Comparison of ENCODE assay signal across 21 cellular contexts in the genomic region with DNA sequence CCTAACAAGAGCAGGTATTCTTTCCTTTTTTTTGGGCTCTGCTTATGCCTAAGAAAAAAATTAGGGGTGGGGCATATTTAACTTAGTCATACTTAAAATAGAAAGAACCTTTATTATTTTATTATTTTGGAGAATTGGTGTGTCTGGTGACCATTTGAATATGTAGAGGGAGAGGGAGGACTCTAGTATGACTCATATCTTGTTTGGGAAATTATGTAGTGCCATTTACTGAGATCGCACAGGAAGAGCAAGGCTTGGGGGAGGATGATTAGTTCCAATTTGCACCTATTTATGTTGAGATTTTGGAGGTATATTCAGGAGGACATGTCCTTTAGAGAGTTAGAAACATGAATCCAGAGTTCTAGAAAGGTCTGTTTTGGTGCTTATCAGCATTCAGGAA. TPM values are rescaled to one million over a fixed set of nuclear protein-coding genes. Genes with fewer than 3 reads are reported as not detected.
A peak's percentile ranks its signal among the peaks of the same experiment; 100 is the strongest.
DNase-seq lines count a peak whose midpoint lies in the region; ATAC-seq, FAIRE-seq and TF ChIP-seq lines count a peak whose summit lies in the region.
"Had no signal": no experiment of that assay in that cellular context is flagged by ENCODE, and none has a peak within 500 bp of the region (broad histone marks: within the 10 kb centered on the region; RNA-seq: fewer than 3 reads in every experiment).

No MANE protein-coding gene starts in this region.

- TF ChIP-seq CTCF in activated CD8-positive, alpha-beta T cell treated with anti-CD3 and anti-CD28 coated beads for 36 hours (IDR thresholded peaks at IDR 0.05): no peak
- TF ChIP-seq CTCF in endothelial cell of umbilical vein (IDR thresholded peaks at IDR 0.05; ENCODE audit: extremely low read depth in 1 of 2, insufficient read depth in 1 of 2, low read depth in 1 of 2, low read length in 2 of 2) (no peak), smooth muscle cell (IDR thresholded peaks at IDR 0.05; ENCODE audit: borderline replicate concordance, insufficient read depth, poor library complexity, severe bottlenecking) (no peak)

- peaks cover 12% of the 10 kb centered on the region for H3K4me1 ChIP-seq in endothelial cell of umbilical vein (ENCODE audit: control insufficient read depth, extremely low read depth, insufficient read depth, low read length)
- H3K4me1 ChIP-seq in smooth muscle cell (ENCODE audit: low read depth): no peaks in the 10 kb centered on the region
- H3K4me1 ChIP-seq: Caco-2 had no signal

- no peaks in the 10 kb centered on the region for H3K9me3 Mint-ChIP-seq in activated T-cell treated with anti-CD3 and anti-CD28 coated beads, Interleukin-2, amount 50 U/mL, for 72 hours
- H3K9me3 Mint-ChIP-seq in activated CD8-positive, alpha-beta T cell treated with anti-CD3 and anti-CD28 coated beads for 36 hours: no peaks in the 10 kb centered on the region
- H3K9me3 Mint-ChIP-seq: immature natural killer cell; naive thymus-derived CD8-positive, alpha-beta T cell had no signal

- H3K9me3 ChIP-seq in endothelial cell of umbilical vein (replicated peaks; ENCODE audit: control insufficient read depth, insufficient read depth, low read length): no peaks in the 10 kb centered on the region
- H3K9me3 ChIP-seq in smooth muscle cell (replicated peaks; ENCODE audit: low read depth): no peaks in the 10 kb centered on the region
- H3K9me3 ChIP-seq: Caco-2 had no signal

- CTCF ChIA-PET in activated CD8-positive, alpha-beta T cell treated with anti-CD3 and anti-CD28 coated beads for 36 hours (lab: Charles Lee): interaction anchor here (1.2 to 1.3 kb wide), 2 partner anchors 10 to 15 kb away, joined by 4 to 5 read pairs; a partner anchor contains a TSS
- CTCF ChIA-PET in endothelial cell of umbilical vein (lab: Charles Lee): no interaction called here

- ATAC-seq in activated T-cell treated with anti-CD3 and anti-CD28 coated beads, Interleukin-2, amount 50 U/mL, for 72 hours (replicated peaks in 1 of 2): no peak
- ATAC-seq in activated CD8-positive, alpha-beta T cell treated with anti-CD3 and anti-CD28 coated beads for 36 hours: no peak
- no peak for ATAC-seq in HG02938 (IDR thresholded peaks at IDR 0.05; ENCODE audit: unreplicated experiment)
- ATAC-seq: naive thymus-derived CD8-positive, alpha-beta T cell had no signal

- H3K4me3 Mint-ChIP-seq in activated T-cell treated with anti-CD3 and anti-CD28 coated beads, Interleukin-2, amount 50 U/mL, for 72 hours: peak overlapping the region in 1 of 2 donors; percentile 0
- no peak overlapping the region for H3K4me3 Mint-ChIP-seq in activated CD8-positive, alpha-beta T cell treated with anti-CD3 and anti-CD28 coated beads for 36 hours
- H3K4me3 Mint-ChIP-seq: immature natural killer cell; naive thymus-derived CD8-positive, alpha-beta T cell had no signal

- no TSS peak for BruUV-seq in endothelial cell of umbilical vein (replicated peaks; lab: Mats Ljungman, UMichigan)

- H3K79me2 ChIP-seq in endothelial cell of umbilical vein (ENCODE audit: control insufficient read depth, insufficient read depth, low read length): peaks cover 13% of the 10 kb centered on the region
- H3K79me2 ChIP-seq in smooth muscle cell (ENCODE audit: low read depth): peaks cover 35% of the 10 kb centered on the region

- peak overlapping the region; percentile 94 for H3K27ac Mint-ChIP-seq in activated T-cell treated with anti-CD3 and anti-CD28 coated beads, Interleukin-2, amount 50 U/mL, for 72 hours
- peak overlapping the region; percentile 81 for H3K27ac Mint-ChIP-seq in activated CD8-positive, alpha-beta T cell treated with anti-CD3 and anti-CD28 coated beads for 36 hours

- dilution Hi-C loops in endothelial cell of umbilical vein (cut with MboI; ENCODE audit: extremely low pct_ligation_motif_present, low sequenced_read_pairs): no loop called here

- H3K27me3 ChIP-seq in endothelial cell of umbilical vein (ENCODE audit: control insufficient read depth in 2 of 2, insufficient read depth in 2 of 2, low read length in 2 of 2) (no peaks in the 10 kb centered on the region), smooth muscle cell (ENCODE audit: low read depth) (no peaks in the 10 kb centered on the region)

- H3K4me2 ChIP-seq in endothelial cell of umbilical vein (ENCODE audit: insufficient read depth, low read length) (no peak overlapping the region), smooth muscle cell (no peak overlapping the region)
- H3K4me2 ChIP-seq: PC-9 had no signal

- H2AFZ ChIP-seq in endothelial cell of umbilical vein (ENCODE audit: low read depth, low read length) (no peak overlapping the region), smooth muscle cell (ENCODE audit: low read depth) (no peak overlapping the region)
- H2AFZ ChIP-seq: PC-9 had no signal

- intact Hi-C loops in activated CD8-positive, alpha-beta T cell treated with anti-CD3 and anti-CD28 coated beads for 36 hours (cut with micrococcal nuclease): no loop called here
- intact Hi-C loops in endothelial cell of umbilical vein (cut with micrococcal nuclease): no loop called here

- no peaks in the 10 kb centered on the region for H3K9me1 ChIP-seq in endothelial cell of umbilical vein (replicated peaks; ENCODE audit: control insufficient read depth, extremely low read depth, insufficient read depth, low read length)

- no peak for TF ChIP-seq POLR2A in endothelial cell of umbilical vein (IDR thresholded peaks at IDR 0.05; ENCODE audit: low read depth, low read length)

- H3K36me3 ChIP-seq in endothelial cell of umbilical vein (ENCODE audit: control insufficient read depth in 2 of 2, extremely low read depth in 1 of 2, insufficient read depth in 2 of 2, low read length in 2 of 2) (peaks cover 9 to 24% of the 10 kb centered on the region in 2 experiments), smooth muscle cell (ENCODE audit: low read depth) (peaks cover 31% of the 10 kb centered on the region)

- WGBS in smooth muscle cell (ENCODE audit: low lambda C conversion rate): 64% methylated on average over 1 of the region's 1 CpG

- peaks cover 20 to 31% of the 10 kb centered on the region in 2 donors for H3K36me3 Mint-ChIP-seq in activated T-cell treated with anti-CD3 and anti-CD28 coated beads, Interleukin-2, amount 50 U/mL, for 72 hours (ENCODE audit: insufficient read depth in 2 of 2)
- H3K36me3 Mint-ChIP-seq in activated CD8-positive, alpha-beta T cell treated with anti-CD3 and anti-CD28 coated beads for 36 hours (ENCODE audit: low read depth): peaks cover 44% of the 10 kb centered on the region

- no peak for FAIRE-seq in endothelial cell of umbilical vein (lab: Jason Lieb, UNC)
- FAIRE-seq: G401.6, GM12891 had no signal

- H3K27me3 Mint-ChIP-seq in activated T-cell treated with anti-CD3 and anti-CD28 coated beads, Interleukin-2, amount 50 U/mL, for 72 hours (ENCODE audit: low read depth): no peaks in the 10 kb centered on the region
- H3K27me3 Mint-ChIP-seq in activated CD8-positive, alpha-beta T cell treated with anti-CD3 and anti-CD28 coated beads for 36 hours: no peaks in the 10 kb centered on the region
- H3K27me3 Mint-ChIP-seq: naive thymus-derived CD8-positive, alpha-beta T cell had no signal

- H4K20me1 ChIP-seq in endothelial cell of umbilical vein (replicated peaks; ENCODE audit: control insufficient read depth, extremely low read depth, insufficient read depth, low read length): no peaks in the 10 kb centered on the region
- H4K20me1 ChIP-seq in smooth muscle cell (ENCODE audit: low read depth): peaks cover 52% of the 10 kb centered on the region

- H3F3A ChIP-seq in smooth muscle cell (ENCODE audit: low read depth): no peaks in the 10 kb centered on the region

- H3K4me1 Mint-ChIP-seq in activated T-cell treated with anti-CD3 and anti-CD28 coated beads, Interleukin-2, amount 50 U/mL, for 72 hours (ENCODE audit: low read depth): peaks cover 9% of the 10 kb centered on the region
- H3K4me1 Mint-ChIP-seq in activated CD8-positive, alpha-beta T cell treated with anti-CD3 and anti-CD28 coated beads for 36 hours (ENCODE audit: low read depth): peaks cover 17% of the 10 kb centered on the region

- H3K9ac ChIP-seq in endothelial cell of umbilical vein (replicated peaks; ENCODE audit: extremely low read depth, insufficient read depth, low read length): no peak overlapping the region
- H3K9ac ChIP-seq in smooth muscle cell (ENCODE audit: low read depth): no peak overlapping the region

- no peak overlapping the region for H3K4me3 ChIP-seq in endothelial cell of umbilical vein (replicated peaks in 1 of 3; ENCODE audit: insufficient read depth in 1 of 3, low read depth in 1 of 3, low read length in 3 of 3)
- no peak overlapping the region for H3K4me3 ChIP-seq in smooth muscle cell
- H3K4me3 ChIP-seq: lung, PC-9, SK-N-MC had no signal

- POLR2A ChIA-PET in activated CD8-positive, alpha-beta T cell treated with anti-CD3 and anti-CD28 coated beads for 36 hours (lab: Charles Lee): interaction anchor here (1.0 to 1.4 kb wide), 3 partner anchors 8 to 26 kb away, joined by 3 to 7 read pairs (median 3); a partner anchor contains a TSS
- POLR2A ChIA-PET in endothelial cell of umbilical vein (lab: Charles Lee): no interaction called here

- DNase-seq in activated T-cell treated with anti-CD3 and anti-CD28 coated beads, Interleukin-2, amount 50 U/mL, for 72 hours: no peak
- no peak for DNase-seq in activated T-cell treated with anti-CD3 and anti-CD28 coated beads for 4 hours
- no peak for DNase-seq in activated CD8-positive, alpha-beta T cell treated with anti-CD3 and anti-CD28 coated beads for 36 hours
- peak; percentile 39 for DNase-seq in endothelial cell of umbilical vein (ENCODE audit: low read depth, low spot score)
- no peak for DNase-seq in smooth muscle cell (lab: John Stamatoyannopoulos, UW; ENCODE audit: unreplicated experiment)
- no peak for DNase-seq in NCI-H345 (lab: John Stamatoyannopoulos, UW)
- no peak for DNase-seq in substantia nigra (lab: John Stamatoyannopoulos, UW)
- DNase-seq: Caco-2; glutamatergic neuron; immature natural killer cell; KBM-7; naive thymus-derived CD8-positive, alpha-beta T cell; NCI-H1092 treated with DMSO at 0.1 percent for 48 hours; NCI-H748 treated with DMSO at 0.1 percent for 48 hours; PC-9 had no signal

- H3K27ac ChIP-seq in endothelial cell of umbilical vein (ENCODE audit: insufficient read depth, low read depth, low read length) (peak overlapping the region; percentile 62), smooth muscle cell (ENCODE audit: low read depth) (peak overlapping the region; percentile 3), substantia nigra (ENCODE audit: low read depth, low read length, poor library complexity, severe bottlenecking) (no peak overlapping the region)
- H3K27ac ChIP-seq: HL-60, PC-9, SK-N-MC had no signal

RNA-seq across cellular contexts. Expression of a gene that starts 9.9 kb away (rescaled TPM):
- 10 to 100 TPM; 81.9 to 90.6 TPM for total RNA-seq in activated T-cell treated with anti-CD3 and anti-CD28 coated beads, Interleukin-2, amount 50 U/mL, for 72 hours
- 10 to 100 TPM; 54.9 to 56.1 TPM for total RNA-seq in activated CD8-positive, alpha-beta T cell treated with anti-CD3 and anti-CD28 coated beads for 36 hours
- total RNA-seq in endothelial cell of umbilical vein: 39.2 and 45.0 TPM in 2 replicates
- polyA plus RNA-seq in endothelial cell of umbilical vein: 18.8 and 21.8 TPM in 2 replicates
- 27.1 and 27.9 TPM in 2 replicates for polyA plus RNA-seq in endothelial cell of umbilical vein (2011; cell fraction: cytosol; rRNA removed)
- 46.2 and 46.3 TPM in 2 replicates for polyA plus RNA-seq in endothelial cell of umbilical vein (2011; cell fraction: nucleus; rRNA removed)
- polyA plus RNA-seq in endothelial cell of umbilical vein (2012): 21.4 and 26.7 TPM in 2 replicates
- polyA minus RNA-seq in endothelial cell of umbilical vein: 35.4 and 48.5 TPM in 2 replicates
- 21.3 TPM for polyA minus RNA-seq in endothelial cell of umbilical vein (2011; cell fraction: cytosol; rRNA and poly(A)+ RNA removed)
- polyA minus RNA-seq in endothelial cell of umbilical vein (2011; cell fraction: nucleus; rRNA and poly(A)+ RNA removed): 44.3 and 62.1 TPM in 2 replicates
- 67.3 and 67.4 TPM in 2 replicates for total RNA-seq in smooth muscle cell
- 45.1 and 46.9 TPM in 2 replicates for polyA plus RNA-seq in smooth muscle cell

RNA-seq across cellular contexts. Expression of a gene that starts 44.9 kb away (rescaled TPM):
- total RNA-seq in activated T-cell treated with anti-CD3 and anti-CD28 coated beads, Interleukin-2, amount 50 U/mL, for 72 hours: 1 to 10 TPM; 4.3 to 6.4 TPM
- 10 to 100 TPM; 10.6 to 11.0 TPM for total RNA-seq in activated CD8-positive, alpha-beta T cell treated with anti-CD3 and anti-CD28 coated beads for 36 hours
- total RNA-seq in endothelial cell of umbilical vein (3.6 and 5.6 TPM in 2 replicates), smooth muscle cell (3.7 and 4.7 TPM in 2 replicates)
- polyA plus RNA-seq in endothelial cell of umbilical vein (0.75 and 1.1 TPM in 2 replicates), smooth muscle cell (2.9 and 4.0 TPM in 2 replicates)
- 1.1 and 1.2 TPM in 2 replicates for polyA plus RNA-seq in endothelial cell of umbilical vein (2011; cell fraction: cytosol; rRNA removed)
- 3.9 and 5.7 TPM in 2 replicates for polyA plus RNA-seq in endothelial cell of umbilical vein (2011; cell fraction: nucleus; rRNA removed)
- polyA plus RNA-seq in endothelial cell of umbilical vein (2012): 2.7 and 3.3 TPM in 2 replicates
- polyA minus RNA-seq in endothelial cell of umbilical vein: 1.6 and 2.0 TPM in 2 replicates
- polyA minus RNA-seq in endothelial cell of umbilical vein (2011; cell fraction: cytosol; rRNA and poly(A)+ RNA removed): 0.82 TPM
- 2.3 and 5.6 TPM in 2 replicates for polyA minus RNA-seq in endothelial cell of umbilical vein (2011; cell fraction: nucleus; rRNA and poly(A)+ RNA removed)

RNA-seq across cellular contexts. Expression of a gene that starts 53.4 kb away (rescaled TPM):
- 1 to 10 TPM; 2.7 to 3.1 TPM for total RNA-seq in activated T-cell treated with anti-CD3 and anti-CD28 coated beads, Interleukin-2, amount 50 U/mL, for 72 hours
- 1 to 10 TPM; 1.0 to 1.3 TPM for total RNA-seq in activated CD8-positive, alpha-beta T cell treated with anti-CD3 and anti-CD28 coated beads for 36 hours
- 3.1 and 3.3 TPM in 2 replicates for total RNA-seq in endothelial cell of umbilical vein
- polyA plus RNA-seq in endothelial cell of umbilical vein: 1.4 and 1.6 TPM in 2 replicates
- 1.9 and 2.2 TPM in 2 replicates for polyA plus RNA-seq in endothelial cell of umbilical vein (2011; cell fraction: cytosol; rRNA removed)
- polyA plus RNA-seq in endothelial cell of umbilical vein (2011; cell fraction: nucleus; rRNA removed): 1.1 and 1.5 TPM in 2 replicates
- polyA plus RNA-seq in endothelial cell of umbilical vein (2012): 2.7 and 3.3 TPM in 2 replicates
- 2.1 and 2.5 TPM in 2 replicates for polyA minus RNA-seq in endothelial cell of umbilical vein
- polyA minus RNA-seq in endothelial cell of umbilical vein (2011; cell fraction: cytosol; rRNA and poly(A)+ RNA removed): 1.0 TPM
- polyA minus RNA-seq in endothelial cell of umbilical vein (2011; cell fraction: nucleus; rRNA and poly(A)+ RNA removed): 1.6 and 1.7 TPM in 2 replicates
- total RNA-seq in smooth muscle cell: 2.7 and 4.7 TPM in 2 replicates
- 3.9 and 6.3 TPM in 2 replicates for polyA plus RNA-seq in smooth muscle cell

RNA-seq across cellular contexts. Expression of a gene that starts 53.6 kb away (rescaled TPM):
- total RNA-seq in activated T-cell treated with anti-CD3 and anti-CD28 coated beads, Interleukin-2, amount 50 U/mL, for 72 hours: 10 to 100 TPM; 20.4 to 21.9 TPM
- 10 to 100 TPM; 20.2 to 23.2 TPM for total RNA-seq in activated CD8-positive, alpha-beta T cell treated with anti-CD3 and anti-CD28 coated beads for 36 hours
- 20.3 and 20.7 TPM in 2 replicates for total RNA-seq in endothelial cell of umbilical vein
- 34.7 and 35.3 TPM in 2 replicates for polyA plus RNA-seq in endothelial cell of umbilical vein
- 24.5 and 25.1 TPM in 2 replicates for polyA plus RNA-seq in endothelial cell of umbilical vein (2011; cell fraction: cytosol; rRNA removed)
- polyA plus RNA-seq in endothelial cell of umbilical vein (2011; cell fraction: nucleus; rRNA removed): 65.2 and 74.4 TPM in 2 replicates
- polyA plus RNA-seq in endothelial cell of umbilical vein (2012): 15.1 and 15.3 TPM in 2 replicates
- polyA minus RNA-seq in endothelial cell of umbilical vein: 18.0 and 25.2 TPM in 2 replicates
- 16.5 TPM for polyA minus RNA-seq in endothelial cell of umbilical vein (2011; cell fraction: cytosol; rRNA and poly(A)+ RNA removed)
- 15.8 and 24.3 TPM in 2 replicates for polyA minus RNA-seq in endothelial cell of umbilical vein (2011; cell fraction: nucleus; rRNA and poly(A)+ RNA removed)
- 9.6 and 16.8 TPM in 2 replicates for total RNA-seq in smooth muscle cell
- 18.2 and 22.3 TPM in 2 replicates for polyA plus RNA-seq in smooth muscle cell
